In genomic region chr3:195407511-195408409, GRCh38 we compare ENCODE assay signal across 1 cellular context.
TF ChIP-seq lines count a peak whose summit lies in the region.

No MANE protein-coding gene starts in this region.

TF ChIP-seq in GM12878, 131 proteins besides CTCF, POLR2A, EP300 and RAD21 (continued from another document):
- TF ChIP-seq PAX8 (IDR thresholded peaks at IDR 0.05) (no peak), ATF3 (IDR thresholded peaks at IDR 0.05; ENCODE audit: borderline replicate concordance, extremely low read depth, low read depth, low read length) (no peak), DPF2 (IDR thresholded peaks at IDR 0.05) (no peak), MAX (IDR thresholded peaks at IDR 0.05; ENCODE audit: low read depth, low read length) (no peak), USF1 (IDR thresholded peaks at IDR 0.05; ENCODE audit: borderline replicate concordance, extremely low read length, insufficient read depth, low read depth, low read length) (no peak)
